Comparison of ENCODE assay signal across 14 cellular contexts in the genomic region with DNA sequence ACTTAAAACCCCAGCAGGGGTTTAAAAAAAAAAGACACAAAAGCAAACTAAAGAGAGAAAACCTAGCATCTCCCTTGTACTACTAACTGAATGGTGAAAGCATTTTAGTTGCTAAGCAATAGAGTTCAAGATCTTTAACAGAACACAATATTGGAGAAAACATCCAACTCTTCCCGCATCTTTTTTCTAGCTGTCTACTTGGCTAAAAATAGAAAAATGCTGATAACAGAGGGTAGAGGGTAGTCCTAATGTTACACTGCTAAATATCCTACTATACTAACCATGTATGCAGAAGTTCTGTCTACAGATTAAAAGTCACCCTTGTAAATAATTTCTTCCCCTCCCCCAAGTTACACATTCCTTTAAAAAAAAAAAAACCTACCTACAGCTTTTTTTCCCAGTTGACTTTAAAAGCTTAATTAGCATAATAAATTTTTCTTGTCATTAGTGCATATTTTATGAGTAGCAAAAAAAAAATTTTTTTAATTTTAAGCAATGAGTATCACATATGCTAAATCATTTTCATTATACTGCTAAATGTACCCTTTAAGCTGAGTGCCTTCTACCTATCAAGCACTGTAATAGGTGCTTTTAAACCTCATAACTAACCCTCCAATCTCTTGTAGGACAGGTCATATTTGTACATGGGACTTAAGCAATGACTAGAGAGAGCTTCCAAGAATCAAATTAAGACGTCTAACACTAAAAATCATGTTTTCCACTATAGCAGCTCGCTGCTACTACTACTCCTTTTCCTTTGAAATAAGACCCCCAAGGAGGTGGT. TPM values are rescaled to one million over a fixed set of nuclear protein-coding genes. Genes with fewer than 3 reads are reported as not detected.
DNase-seq lines count a peak whose midpoint lies in the region; ATAC-seq, FAIRE-seq and TF ChIP-seq lines count a peak whose summit lies in the region.
"Had no signal": no experiment of that assay in that cellular context is flagged by ENCODE, and none has a peak within 500 bp of the region (broad histone marks: within the 10 kb centered on the region; RNA-seq: fewer than 3 reads in every experiment).

No MANE protein-coding gene starts in this region.

- no peak for TF ChIP-seq RAD21 in GM12878 (IDR thresholded peaks at IDR 0.05; ENCODE audit: insufficient read depth, low read depth, low read length)

- POLR2A ChIA-PET in activated CD4-positive, alpha-beta T cell treated with anti-CD3 and anti-CD28 coated beads for 36 hours (lab: Charles Lee) = interaction anchor here (0.6 kb wide), 1 partner anchor 23 kb away, joined by 4 read pairs; no protein-coding TSS in a partner anchor
- POLR2A ChIA-PET in GM12878 (lab: Charles Lee) = interaction anchor here (0.6 to 0.8 kb wide), 3 partner anchors 9 to 79 kb away, joined by 3 to 6 read pairs (median 3); no protein-coding TSS in a partner anchor

- H3K27me3 Mint-ChIP-seq in activated CD4-positive, alpha-beta T cell treated with anti-CD3 and anti-CD28 coated beads for 36 hours = no peaks in the 10 kb centered on the region
- H3K27me3 Mint-ChIP-seq in activated CD4-positive, alpha-beta T cell treated with anti-CD3 and anti-CD28 coated beads, Interleukin-2, amount 10 ng/mL, durations not matched to agents 24 days and 14 days = no peaks in the 10 kb centered on the region
- peaks cover 3% of the 10 kb centered on the region for H3K27me3 Mint-ChIP-seq in neural progenitor cell (ENCODE audit: insufficient read depth, low read depth)

- SMC1A ChIA-PET in GM12878 (lab: Charles Lee; ENCODE audit: uncharacterized antibody, unreplicated experiment) = interaction anchor here (0.6 to 2.0 kb wide), 14 partner anchors 9 to 556 kb away, joined by 3 to 9 read pairs (median 4); no protein-coding TSS in a partner anchor

- H2AFZ ChIP-seq in GM12878 (ENCODE audit: control insufficient read depth, low read depth, low read length) = no peak overlapping the region
- no peak overlapping the region for H2AFZ ChIP-seq in neural progenitor cell (replicated peaks)

- no peak for FAIRE-seq in GM12878 (lab: Jason Lieb, UNC)

- H3K4me3 ChIP-seq in HUES64 (ENCODE audit: low read length) (no peak overlapping the region), GM12878 (0 out of 2 replicates have a peak overlapping the region, but pooled peaks have one; percentile 0), neural progenitor cell (peak overlapping the region; percentile 26), Peyer's patch (no peak overlapping the region)
- H3K4me3 ChIP-seq: testis had no signal

- H3K36me3 ChIP-seq in HUES64 (ENCODE audit: insufficient read depth, low read length) (peaks cover 71% of the 10 kb centered on the region), GM12878 (ENCODE audit: control insufficient read depth in 2 of 2, insufficient read depth in 2 of 2, low read length in 1 of 2) (peaks cover 2 to 8% of the 10 kb centered on the region in 2 experiments; a peak in 2 of 4 replicates), neural progenitor cell (peaks cover 25% of the 10 kb centered on the region), Peyer's patch (no peaks in the 10 kb centered on the region)
- H3K36me3 ChIP-seq: brain microvascular endothelial cell had no signal

- TF ChIP-seq CTCF in GM12878 (IDR thresholded peaks at IDR 0.05 in 2 of 3, conservative IDR thresholded peaks at IDR 0.05 in 1 of 3; ENCODE audit: control insufficient read depth in 2 of 3, extremely low read depth in 1 of 3, insufficient read depth in 1 of 3, low read depth in 3 of 3, low read length in 3 of 3) (no peak), neural progenitor cell (IDR thresholded peaks at IDR 0.05) (no peak), Peyer's patch (IDR thresholded peaks at IDR 0.05) (no peak)

- CTCF ChIA-PET in activated CD4-positive, alpha-beta T cell treated with anti-CD3 and anti-CD28 coated beads for 36 hours (lab: Charles Lee) = interaction anchor here (0.6 to 1.5 kb wide), 6 partner anchors 9 to 348 kb away, joined by 3 to 6 read pairs (median 3); no protein-coding TSS in a partner anchor
- CTCF ChIA-PET in GM12878 (lab: Yijun Ruan, JAX) = interaction anchor here (0.6 to 2.7 kb wide), 6 partner anchors 23 to 1243 kb away, joined by 3 to 11 read pairs (median 4); no protein-coding TSS in a partner anchor

- H3K9me3 ChIP-seq in HUES64 (ENCODE audit: insufficient read depth, low read depth, low read length) (no peaks in the 10 kb centered on the region), GM12878 (replicated peaks; ENCODE audit: control insufficient read depth, insufficient read depth, low read length) (no peaks in the 10 kb centered on the region), neural progenitor cell (ENCODE audit: low read depth) (no peaks in the 10 kb centered on the region), Peyer's patch (no peaks in the 10 kb centered on the region)
- H3K9me3 ChIP-seq: testis had no signal

- in situ Hi-C loops in GM12878 (cut with MboI) = no loop called here

- H3K4me2 ChIP-seq in GM12878 (ENCODE audit: control insufficient read depth, insufficient read depth) = peak overlapping the region; percentile 50; the same call in 1 of the 2 replicates
- H3K4me2 ChIP-seq in neural progenitor cell = peak overlapping the region; percentile 50

- H4K20me1 ChIP-seq in GM12878 (ENCODE audit: control insufficient read depth, insufficient read depth) (no peaks in the 10 kb centered on the region), neural progenitor cell (ENCODE audit: low read depth) (peaks cover 99% of the 10 kb centered on the region)

- H3K79me2 ChIP-seq in GM12878 (ENCODE audit: control insufficient read depth, insufficient read depth, low read length) (peaks cover 96% of the 10 kb centered on the region), neural progenitor cell (ENCODE audit: low read depth) (peaks cover 100% of the 10 kb centered on the region)

- no peaks in the 10 kb centered on the region for H3K9me3 Mint-ChIP-seq in activated CD4-positive, alpha-beta T cell treated with anti-CD3 and anti-CD28 coated beads for 36 hours (ENCODE audit: low read depth)
- H3K9me3 Mint-ChIP-seq in activated CD4-positive, alpha-beta T cell treated with anti-CD3 and anti-CD28 coated beads, Interleukin-2, amount 10 ng/mL, durations not matched to agents 24 days and 14 days = no peaks in the 10 kb centered on the region
- no peaks in the 10 kb centered on the region for H3K9me3 Mint-ChIP-seq in neural progenitor cell

- TF ChIP-seq POLR2A in GM12878 (IDR thresholded peaks at IDR 0.05; ENCODE audit: low read depth, low read length) = no peak
- TF ChIP-seq POLR2A in Peyer's patch (IDR thresholded peaks at IDR 0.05) = no peak

- no peak for DNase-seq in activated CD4-positive, alpha-beta T cell treated with anti-CD3 and anti-CD28 coated beads for 36 hours
- no peak for DNase-seq in activated CD4-positive, alpha-beta T cell treated with anti-CD3 and anti-CD28 coated beads, Interleukin-2, amount 10 ng/mL, durations not matched to agents 24 days and 14 days
- DNase-seq in GM12878 (ENCODE audit: low read depth, low spot score) = no peak
- DNase-seq in neural progenitor cell (ENCODE audit: low spot score) = no peak
- DNase-seq in Peyer's patch = no peak
- no peak for DNase-seq in iPS-NIHi7 (ENCODE audit: extremely low spot score)
- DNase-seq: activated CD4-positive, alpha-beta T cell treated with anti-CD3 and anti-CD28 coated beads, Interleukin-2, amount 50 U/mL, for 1 hour; brain microvascular endothelial cell; SW 1271; testis had no signal

- H3K9ac ChIP-seq in HUES64 (ENCODE audit: low read depth, low read length) (no peak overlapping the region), GM12878 (ENCODE audit: control insufficient read depth, insufficient read depth, low read length) (no peak overlapping the region), neural progenitor cell (no peak overlapping the region)

- 76% methylated on average over 2 of the region's 3 CpGs for WGBS in HUES64
- 77% methylated on average over 3 of the region's 3 CpGs for WGBS in GM12878 (ENCODE audit: insufficient coverage, insufficient replicate concordance, low lambda C conversion rate, missing lambda C conversion rate)

- intact Hi-C loops in activated CD4-positive, alpha-beta T cell treated with anti-CD3 and anti-CD28 coated beads for 36 hours (cut with DNase I, micrococcal nuclease) = loop anchor here in 1 of 2 experiments (10.0 kb wide), 1 partner anchor 976 kb away; the partner anchor contains the start of gene BCL11A
- intact Hi-C loops in activated CD4-positive, alpha-beta T cell treated with anti-CD3 and anti-CD28 coated beads, Interleukin-2, amount 10 ng/mL, durations not matched to agents 24 days and 14 days (cut with micrococcal nuclease) = no loop called here
- intact Hi-C loops in GM12878 (cut with micrococcal nuclease; ENCODE audit: unreplicated experiment) = loop anchor here (10.0 kb wide), 2 partner anchors 124 to 234 kb away; no protein-coding TSS in a partner anchor

- H3K27me3 ChIP-seq in HUES64 (ENCODE audit: insufficient read depth, low read length) = no peaks in the 10 kb centered on the region
- no peaks in the 10 kb centered on the region for H3K27me3 ChIP-seq in GM12878 (replicated peaks in 1 of 2; ENCODE audit: control insufficient read depth in 2 of 2, insufficient read depth in 2 of 2, low read length in 1 of 2)
- no peaks in the 10 kb centered on the region for H3K27me3 ChIP-seq in neural progenitor cell
- H3K27me3 ChIP-seq in Peyer's patch = no peaks in the 10 kb centered on the region
- H3K27me3 ChIP-seq: brain microvascular endothelial cell, testis had no signal

- peak; percentile 59 for ATAC-seq in activated CD4-positive, alpha-beta T cell treated with anti-CD3 and anti-CD28 coated beads for 36 hours
- ATAC-seq in GM12878 (peak; percentile 46), GM18870 (IDR thresholded peaks at IDR 0.05; ENCODE audit: unreplicated experiment) (no peak)
- ATAC-seq: HCT116 had no signal

- H3K36me3 Mint-ChIP-seq in activated CD4-positive, alpha-beta T cell treated with anti-CD3 and anti-CD28 coated beads for 36 hours (ENCODE audit: low read depth) = peaks cover 39% of the 10 kb centered on the region
- peaks cover 34% of the 10 kb centered on the region for H3K36me3 Mint-ChIP-seq in activated CD4-positive, alpha-beta T cell treated with anti-CD3 and anti-CD28 coated beads, Interleukin-2, amount 10 ng/mL, durations not matched to agents 24 days and 14 days (ENCODE audit: low read depth)
- peaks cover 21% of the 10 kb centered on the region for H3K36me3 Mint-ChIP-seq in neural progenitor cell

- no peak overlapping the region for H3K4me3 Mint-ChIP-seq in activated CD4-positive, alpha-beta T cell treated with anti-CD3 and anti-CD28 coated beads for 36 hours
- H3K4me3 Mint-ChIP-seq in activated CD4-positive, alpha-beta T cell treated with anti-CD3 and anti-CD28 coated beads, Interleukin-2, amount 10 ng/mL, durations not matched to agents 24 days and 14 days = no peak overlapping the region
- peak overlapping the region; percentile 68 for H3K4me3 Mint-ChIP-seq in neural progenitor cell

- H3K4me1 Mint-ChIP-seq in activated CD4-positive, alpha-beta T cell treated with anti-CD3 and anti-CD28 coated beads for 36 hours = peaks cover 68% of the 10 kb centered on the region
- H3K4me1 Mint-ChIP-seq in activated CD4-positive, alpha-beta T cell treated with anti-CD3 and anti-CD28 coated beads, Interleukin-2, amount 10 ng/mL, durations not matched to agents 24 days and 14 days = peaks cover 36% of the 10 kb centered on the region
- H3K4me1 Mint-ChIP-seq in neural progenitor cell = peaks cover 32% of the 10 kb centered on the region

- H3F3A ChIP-seq in neural progenitor cell (ENCODE audit: low read depth) = peaks cover 15% of the 10 kb centered on the region

- H3K27ac ChIP-seq in HUES64 (ENCODE audit: low read depth, low read length) (peak overlapping the region; percentile 16; the same call in 1 of the 2 replicates), GM12878 (ENCODE audit: control insufficient read depth, insufficient read depth) (no peak overlapping the region), neural progenitor cell (peak overlapping the region; percentile 2), Peyer's patch (no peak overlapping the region)
- H3K27ac ChIP-seq: brain microvascular endothelial cell, HL-60, testis had no signal

- no TSS peak for BruUV-seq in GM12878 (replicated peaks; lab: Mats Ljungman, UMichigan)

- RAD21 ChIA-PET in GM12878 (lab: Charles Lee; ENCODE audit: unreplicated experiment) = no interaction called here

- no peak overlapping the region for H3K27ac Mint-ChIP-seq in activated CD4-positive, alpha-beta T cell treated with anti-CD3 and anti-CD28 coated beads for 36 hours
- H3K27ac Mint-ChIP-seq in activated CD4-positive, alpha-beta T cell treated with anti-CD3 and anti-CD28 coated beads, Interleukin-2, amount 10 ng/mL, durations not matched to agents 24 days and 14 days = no peak overlapping the region
- H3K27ac Mint-ChIP-seq in neural progenitor cell = no peak overlapping the region

- TF ChIP-seq EP300 in GM12878 (IDR thresholded peaks at IDR 0.05; ENCODE audit: borderline replicate concordance in 1 of 2, control insufficient read depth in 1 of 2, low read depth in 2 of 2, low read length in 2 of 2) = no peak

- H3K4me1 ChIP-seq in HUES64 (ENCODE audit: insufficient read depth, low read length) (peaks cover 45% of the 10 kb centered on the region), GM12878 (ENCODE audit: control insufficient read depth, insufficient read depth, low read length) (0 out of 2 replicates have a peak, but pooled peaks cover 5% of the 10 kb centered on the region), neural progenitor cell (peaks cover 31% of the 10 kb centered on the region), Peyer's patch (peaks cover 0 to 17% (median 4%) of the 10 kb centered on the region in 4 donors)

RNA-seq across cellular contexts. Expression of gene XPO1, which starts 7.6 kb away (rescaled TPM):
- 100 to 1,000 TPM; 187 to 214 TPM for total RNA-seq in activated CD4-positive, alpha-beta T cell treated with anti-CD3 and anti-CD28 coated beads for 36 hours
- 230 TPM in 2 replicates for total RNA-seq in activated CD4-positive, alpha-beta T cell treated with anti-CD3 and anti-CD28 coated beads, Interleukin-2, amount 10 ng/mL, durations not matched to agents 24 days and 14 days
- 214 TPM for polyA plus RNA-seq in HUES64 (2013, experiment 1 of 2)
- 231 TPM for polyA plus RNA-seq in HUES64 (2013, experiment 2 of 2)
- 962 and 978 TPM in 2 replicates for total RNA-seq in GM12878 (2013; cell fraction: nucleolus; rRNA removed)
- total RNA-seq in GM12878 (2014; rRNA removed) (189 and 249 TPM in 2 replicates), GM12878 (2014; rRNA removed; fragmentation: Illumina TruSeq; extraction: Trizol) (210 and 216 TPM in 2 replicates), GM12878 (2021) (149 and 159 TPM in 2 replicates), neural progenitor cell (ENCODE audit: low replicate concordance) (408 and 681 TPM in 2 replicates), Peyer's patch (100 to 1,000 TPM in 3 of 4 donors, 10 to 100 TPM in 1; 71.1 to 158 (median 119) TPM)
- polyA plus RNA-seq in GM12878 (2011; ENCODE audit: low read depth) = 100 TPM
- polyA plus RNA-seq in GM12878 (2011; rRNA removed) (203 and 303 TPM in 2 replicates), GM12878 (2014; fragmentation: Illumina TruSeq; extraction: Trizol) (193 and 229 TPM in 2 replicates), GM12878 (2014; fragmentation: Nextera tagmentation; extraction: Ambion mirVana) (10 to 100 TPM; 57.3 to 62.8 TPM), GM12878 (2014; rRNA removed) (128 and 146 TPM in 2 replicates), GM12878 (2016; fragmentation: Nextera tagmentation; extraction: Ambion mirVana) (100 to 1,000 TPM; 123 to 140 TPM)
- 72.8 and 78.1 TPM in 2 replicates for polyA plus RNA-seq in GM12878 (2011; cell fraction: cytosol; rRNA removed)
- 190 and 215 TPM in 2 replicates for polyA plus RNA-seq in GM12878 (2011; cell fraction: nucleus; rRNA removed)
- 91.8 and 113 TPM in 2 replicates for polyA plus RNA-seq in GM12878 (2012)
- polyA minus RNA-seq in GM12878 (2011; rRNA and poly(A)+ RNA removed) = 195 and 290 TPM in 2 replicates
- 82.2 and 92.8 TPM in 2 replicates for polyA minus RNA-seq in GM12878 (2011; cell fraction: cytosol; rRNA and poly(A)+ RNA removed)
- 97.2 and 165 TPM in 2 replicates for polyA minus RNA-seq in GM12878 (2011; cell fraction: nucleus; rRNA and poly(A)+ RNA removed)

RNA-seq across cellular contexts. Expression of gene USP34, which starts 59.7 kb away (rescaled TPM):
- total RNA-seq in activated CD4-positive, alpha-beta T cell treated with anti-CD3 and anti-CD28 coated beads for 36 hours = 10 to 100 TPM; 63.7 to 67.6 TPM
- 84.3 and 93.8 TPM in 2 replicates for total RNA-seq in activated CD4-positive, alpha-beta T cell treated with anti-CD3 and anti-CD28 coated beads, Interleukin-2, amount 10 ng/mL, durations not matched to agents 24 days and 14 days
- 41.6 TPM for polyA plus RNA-seq in HUES64 (2013, experiment 1 of 2)
- 48.2 TPM for polyA plus RNA-seq in HUES64 (2013, experiment 2 of 2)
- 756 and 775 TPM in 2 replicates for total RNA-seq in GM12878 (2013; cell fraction: nucleolus; rRNA removed)
- total RNA-seq in GM12878 (2014; rRNA removed) (81.6 and 89.0 TPM in 2 replicates), GM12878 (2014; rRNA removed; fragmentation: Illumina TruSeq; extraction: Trizol) (81.4 and 96.3 TPM in 2 replicates), GM12878 (2021) (71.0 and 78.8 TPM in 2 replicates), neural progenitor cell (ENCODE audit: low replicate concordance) (106 and 162 TPM in 2 replicates), Peyer's patch (100 to 1,000 TPM; 148 to 201 (median 172) TPM)
- 59.4 TPM for polyA plus RNA-seq in GM12878 (2011; ENCODE audit: low read depth)
- polyA plus RNA-seq in GM12878 (2011; rRNA removed) (83.7 and 114 TPM in 2 replicates), GM12878 (2014; fragmentation: Illumina TruSeq; extraction: Trizol) (106 and 137 TPM in 2 replicates), GM12878 (2014; fragmentation: Nextera tagmentation; extraction: Ambion mirVana) (10 to 100 TPM; 26.2 to 30.6 TPM), GM12878 (2014; rRNA removed) (40.9 and 45.4 TPM in 2 replicates), GM12878 (2016; fragmentation: Nextera tagmentation; extraction: Ambion mirVana) (10 to 100 TPM; 27.1 to 33.9 TPM)
- polyA plus RNA-seq in GM12878 (2011; cell fraction: cytosol; rRNA removed) = 34.3 and 50.2 TPM in 2 replicates
- 129 and 138 TPM in 2 replicates for polyA plus RNA-seq in GM12878 (2011; cell fraction: nucleus; rRNA removed)
- 52.3 and 70.2 TPM in 2 replicates for polyA plus RNA-seq in GM12878 (2012)
- polyA minus RNA-seq in GM12878 (2011; rRNA and poly(A)+ RNA removed) = 177 and 275 TPM in 2 replicates
- polyA minus RNA-seq in GM12878 (2011; cell fraction: cytosol; rRNA and poly(A)+ RNA removed) = 60.3 and 62.2 TPM in 2 replicates
- 135 and 222 TPM in 2 replicates for polyA minus RNA-seq in GM12878 (2011; cell fraction: nucleus; rRNA and poly(A)+ RNA removed)

Comparison
In these comparisons a context has a peak if more than half of its experiments do, and no peak if none do; other contexts are left out.
1. H3K27ac ChIP-seq: peak in HUES64 (single experiment) and neural progenitor cell (single experiment); none in GM12878 (single experiment) and Peyer's patch (0 of 4).
2. H3K4me3 ChIP-seq: peak in GM12878 (single experiment) and neural progenitor cell (single experiment); none in HUES64 (single experiment) and Peyer's patch (0 of 4).